In genomic region chrX:15334561-15334960, GRCh38 we compare ENCODE assay signal across 8 cellular contexts. TPM values are rescaled to one million over a fixed set of nuclear protein-coding genes. Genes with fewer than 3 reads are reported as not detected.
A peak's percentile ranks its signal among the peaks of the same experiment; 100 is the strongest.
DNase-seq lines count a peak whose midpoint lies in the region; ATAC-seq, FAIRE-seq and TF ChIP-seq lines count a peak whose summit lies in the region.

No MANE protein-coding gene starts in this region.

- no peaks in the 10 kb centered on the region for H3K9me3 ChIP-seq in HAP-1
- H3K9me3 ChIP-seq in keratinocyte (ENCODE audit: control insufficient read depth, low read depth, low read length), result no peaks in the 10 kb centered on the region
- H3K9me3 ChIP-seq in thoracic aorta, result no peaks in the 10 kb centered on the region

- H3K4me1 Mint-ChIP-seq in activated naive CD8-positive, alpha-beta T cell treated with anti-CD3 and anti-CD28 coated beads for 36 hours, result peaks cover 8% of the 10 kb centered on the region

- no peaks in the 10 kb centered on the region for H3K9me1 ChIP-seq in keratinocyte (ENCODE audit: control insufficient read depth, extremely low read depth, insufficient read depth, low read length)

- peaks cover 5% of the 10 kb centered on the region for H3K27me3 Mint-ChIP-seq in activated naive CD8-positive, alpha-beta T cell treated with anti-CD3 and anti-CD28 coated beads for 36 hours

- H2AFZ ChIP-seq in keratinocyte (ENCODE audit: control insufficient read depth, low read length), result no peak overlapping the region

- H3K36me3 Mint-ChIP-seq in activated naive CD8-positive, alpha-beta T cell treated with anti-CD3 and anti-CD28 coated beads for 36 hours, result peaks cover 2% of the 10 kb centered on the region

- in situ Hi-C loops in HAP-1 (cut with MboI; ENCODE audit: low sequenced_read_pairs), result no loop called here

- peaks cover 12% of the 10 kb centered on the region for H3K79me2 ChIP-seq in keratinocyte (ENCODE audit: control insufficient read depth, insufficient read depth, low read length)

- peak; percentile 4 for DNase-seq in AG08395 (ENCODE audit: low spot score)
- DNase-seq in HAP-1 (ENCODE audit: low spot score in 2 of 2), result no peak
- no peak for DNase-seq in activated naive CD8-positive, alpha-beta T cell treated with anti-CD3 and anti-CD28 coated beads for 36 hours
- no peak for DNase-seq in keratinocyte (ENCODE audit: low read depth, low spot score)
- DNase-seq in thoracic aorta (ENCODE audit: low spot score), result no peak
- DNase-seq in NK-92 treated with Interleukin-12 subunit alpha and Interleukin-12 subunit beta, amount 100 ng/mL, for 24 hours (lab: John Stamatoyannopoulos, UW), result no peak

- H3K27ac ChIP-seq in keratinocyte (ENCODE audit: control insufficient read depth, insufficient read depth, low read length) (peak overlapping the region; percentile 95), thoracic aorta (peak overlapping the region; percentile 79 to 83)

- H3K36me3 ChIP-seq in HAP-1 (replicated peaks), result peaks cover 24% of the 10 kb centered on the region
- peaks cover 0 to 3% of the 10 kb centered on the region in 2 experiments for H3K36me3 ChIP-seq in keratinocyte (ENCODE audit: control insufficient read depth in 2 of 2, extremely low read depth in 1 of 2, insufficient read depth in 2 of 2, low read length in 2 of 2)
- H3K36me3 ChIP-seq in thoracic aorta, result peaks cover 2% of the 10 kb centered on the region

- peak overlapping the region; percentile 93 for H3K9ac ChIP-seq in keratinocyte (ENCODE audit: control insufficient read depth, extremely low read depth, insufficient read depth, low read length)

- no peaks in the 10 kb centered on the region for H4K20me1 ChIP-seq in keratinocyte (ENCODE audit: control insufficient read depth, extremely low read depth, insufficient read depth, low read length)

- FAIRE-seq in keratinocyte (lab: Jason Lieb, UNC), result no peak

- H3K9me3 Mint-ChIP-seq in activated naive CD8-positive, alpha-beta T cell treated with anti-CD3 and anti-CD28 coated beads for 36 hours, result no peaks in the 10 kb centered on the region

- H3K4me2 ChIP-seq in keratinocyte (ENCODE audit: control insufficient read depth, extremely low read depth, insufficient read depth, low read depth, low read length), result peak overlapping the region; percentile 22

- TF ChIP-seq CTCF in keratinocyte (optimal IDR thresholded peaks at IDR 0.05 in 1 of 3, IDR thresholded peaks at IDR 0.05 in 1 of 3, conservative IDR thresholded peaks at IDR 0.05 in 1 of 3; ENCODE audit: extremely low read depth in 1 of 3, insufficient read depth in 2 of 3, low read length in 3 of 3) (no peak), thoracic aorta (IDR thresholded peaks at IDR 0.05) (no peak)

- peak overlapping the region; percentile 88 for H3K4me3 Mint-ChIP-seq in activated naive CD8-positive, alpha-beta T cell treated with anti-CD3 and anti-CD28 coated beads for 36 hours

- H3K4me3 ChIP-seq in HAP-1 (peak overlapping the region; percentile 97), keratinocyte (ENCODE audit: control insufficient read depth in 2 of 3, extremely low read depth in 1 of 3, insufficient read depth in 2 of 3, low read depth in 1 of 3, low read length in 3 of 3) (peak overlapping the region; percentile 41 to 75 (median 58)), thoracic aorta (peak overlapping the region; percentile 84)

- H3K27me3 ChIP-seq in HAP-1 (ENCODE audit: low read depth) (peaks cover 29% of the 10 kb centered on the region), keratinocyte (ENCODE audit: control insufficient read depth, extremely low read depth, insufficient read depth, low read length) (peaks cover 6% of the 10 kb centered on the region), thoracic aorta (replicated peaks; ENCODE audit: insufficient read depth) (no peaks in the 10 kb centered on the region)

- peak overlapping the region; percentile 91 for H3K27ac Mint-ChIP-seq in activated naive CD8-positive, alpha-beta T cell treated with anti-CD3 and anti-CD28 coated beads for 36 hours

- ATAC-seq in thoracic aorta (ENCODE audit: insufficient number of reproducible peaks, low FRiP score, low read depth), result no peak
- ATAC-seq in GM21381 (IDR thresholded peaks at IDR 0.05; ENCODE audit: unreplicated experiment), result no peak
- no peak for ATAC-seq in HG02571 (IDR thresholded peaks at IDR 0.05; ENCODE audit: unreplicated experiment)

- dilution Hi-C loops in keratinocyte (cut with MboI; ENCODE audit: extremely low pct_ligation_motif_present, low sequenced_read_pairs), result no loop called here

- H3K4me1 ChIP-seq in HAP-1 (peaks cover 4% of the 10 kb centered on the region; the same call in 1 of the 2 replicates), keratinocyte (ENCODE audit: control insufficient read depth, extremely low read depth, insufficient read depth, low read length) (no peaks in the 10 kb centered on the region), thoracic aorta (ENCODE audit: control insufficient read depth in 1 of 2, low read depth in 2 of 2) (peaks cover 0 to 8% of the 10 kb centered on the region in 2 donors)

RNA-seq across cellular contexts. Expression of gene PIGA, which starts 0.8 kb away (rescaled TPM):
- total RNA-seq in activated naive CD8-positive, alpha-beta T cell treated with anti-CD3 and anti-CD28 coated beads for 36 hours, result 10 to 100 TPM; 28.1 to 30.7 TPM
- polyA plus RNA-seq in keratinocyte, result 7.1 to 17.0 TPM (median 12.6 TPM) in 3 replicates
- polyA plus RNA-seq in keratinocyte (2011; ENCODE audit: low read depth), result 8.1 TPM
- polyA plus RNA-seq in keratinocyte (2011; cell fraction: cytosol; rRNA removed), result 4.6 and 13.8 TPM in 2 replicates
- 23.2 and 24.7 TPM in 2 replicates for polyA plus RNA-seq in keratinocyte (2011; cell fraction: nucleus; rRNA removed)
- polyA plus RNA-seq in keratinocyte (2012; ENCODE audit: low replicate concordance), result 6.5 and 14.3 TPM in 2 replicates
- 5.9 to 34.0 TPM (median 22.4 TPM) in 3 replicates for polyA minus RNA-seq in keratinocyte
- polyA minus RNA-seq in keratinocyte (2011; cell fraction: cytosol; rRNA and poly(A)+ RNA removed), result 5.0 TPM
- 18.0 and 51.8 TPM in 2 replicates for polyA minus RNA-seq in keratinocyte (2011; cell fraction: nucleus; rRNA and poly(A)+ RNA removed)
- total RNA-seq in thoracic aorta, result 10 to 100 TPM in 1 of 2 donors, 1 to 10 TPM in 1; 7.9 to 10.7 TPM

RNA-seq across cellular contexts. Expression of gene ASB11, which starts 19.1 kb away (rescaled TPM):
- total RNA-seq in activated naive CD8-positive, alpha-beta T cell treated with anti-CD3 and anti-CD28 coated beads for 36 hours, result not detected
- not detected in 3 replicates for polyA plus RNA-seq in keratinocyte
- polyA plus RNA-seq in keratinocyte (2011; ENCODE audit: low read depth), result not detected
- not detected in 2 replicates for polyA plus RNA-seq in keratinocyte (2011; cell fraction: cytosol; rRNA removed)
- not detected in 2 replicates for polyA plus RNA-seq in keratinocyte (2011; cell fraction: nucleus; rRNA removed)
- not detected in 2 replicates for polyA plus RNA-seq in keratinocyte (2012; ENCODE audit: low replicate concordance)
- polyA minus RNA-seq in keratinocyte, result not detected in 3 replicates
- not detected for polyA minus RNA-seq in keratinocyte (2011; cell fraction: cytosol; rRNA and poly(A)+ RNA removed)
- polyA minus RNA-seq in keratinocyte (2011; cell fraction: nucleus; rRNA and poly(A)+ RNA removed), result not detected in 2 replicates
- total RNA-seq in thoracic aorta, result not detected

RNA-seq across cellular contexts. Expression of gene VEGFD, which starts 49.7 kb away (rescaled TPM):
- not detected for total RNA-seq in activated naive CD8-positive, alpha-beta T cell treated with anti-CD3 and anti-CD28 coated beads for 36 hours
- 0.14 to 0.42 TPM in 2 of 3 replicates, not detected in the other for polyA plus RNA-seq in keratinocyte
- not detected for polyA plus RNA-seq in keratinocyte (2011; ENCODE audit: low read depth)
- polyA plus RNA-seq in keratinocyte (2011; cell fraction: cytosol; rRNA removed), result 0.09 TPM in 1 of 2 replicates, not detected in the other
- 0.25 and 0.60 TPM in 2 replicates for polyA plus RNA-seq in keratinocyte (2011; cell fraction: nucleus; rRNA removed)
- polyA plus RNA-seq in keratinocyte (2012; ENCODE audit: low replicate concordance), result 0.44 TPM in 1 of 2 replicates, not detected in the other
- polyA minus RNA-seq in keratinocyte, result 0.13 TPM in 1 of 3 replicates, not detected in the others
- not detected for polyA minus RNA-seq in keratinocyte (2011; cell fraction: cytosol; rRNA and poly(A)+ RNA removed)
- 0.78 and 0.84 TPM in 2 replicates for polyA minus RNA-seq in keratinocyte (2011; cell fraction: nucleus; rRNA and poly(A)+ RNA removed)
- total RNA-seq in thoracic aorta, result 10 to 100 TPM in 1 of 2 donors, 1 to 10 TPM in 1; 3.0 to 19.5 TPM
